In the genomic region with DNA sequence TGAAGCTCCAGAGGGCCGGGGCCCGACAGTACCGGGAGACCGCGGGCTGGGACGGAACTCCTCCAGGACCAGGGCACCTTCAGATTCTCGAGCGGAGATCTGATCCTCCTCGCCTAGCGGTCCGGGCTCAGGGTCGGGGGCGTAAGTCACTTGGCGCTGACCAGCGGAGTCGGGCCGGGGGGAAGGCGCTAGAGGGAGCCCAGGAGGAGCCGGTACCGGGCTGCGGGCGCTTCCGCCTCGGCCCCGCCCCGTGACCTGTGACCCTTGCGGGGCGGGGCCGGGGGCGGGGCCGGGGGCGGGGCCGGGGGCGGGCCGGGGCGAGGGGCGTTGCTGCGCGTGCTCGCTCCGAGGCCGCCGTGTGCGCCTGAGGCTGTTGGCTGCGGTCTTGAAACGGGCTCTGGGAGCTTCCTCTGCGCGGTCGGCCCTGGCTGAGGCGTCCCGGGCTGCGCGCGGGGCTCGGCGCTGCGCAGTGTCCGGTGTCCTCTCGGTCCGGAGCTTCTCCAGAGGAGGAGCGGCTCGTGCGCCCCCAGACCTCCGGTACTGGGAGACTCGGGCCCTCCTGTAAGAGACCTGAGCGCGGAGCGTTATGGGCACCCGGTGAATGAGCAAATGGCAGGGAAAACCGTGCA, we compare ENCODE assay signal across 1 cellular context.
TF ChIP-seq lines count a peak whose summit lies in the region.

Gene ARSA (minus strand): TSS at position 239 of the 629 bp plus-strand sequence. CDS start 373 bp downstream, outside the sequence.

TF ChIP-seq in HepG2, 621 proteins besides CTCF, POLR2A, EP300 and RAD21 (continued from another document and continues in another):
- TF ChIP-seq FOXP4 (CRISPR knock-in tag; IDR thresholded peaks at IDR 0.05) (no peak), HNRNPLL (IDR thresholded peaks at IDR 0.05; ENCODE audit: low read depth, low read length, poor library complexity, severe bottlenecking) (peak; percentile 93), ZSCAN9 (CRISPR knock-in tag; IDR thresholded peaks at IDR 0.05; ENCODE audit: borderline replicate concordance) (no peak), HMGA1 (CRISPR knock-in tag; conservative IDR thresholded peaks at IDR 0.05) (no peak), FOXJ3 (CRISPR knock-in tag; IDR thresholded peaks at IDR 0.05; ENCODE audit: borderline replicate concordance) (no peak), ZNF530 (CRISPR knock-in tag; IDR thresholded peaks at IDR 0.05; ENCODE audit: low read depth) (no peak), ZNF274 (CRISPR knock-in tag; IDR thresholded peaks at IDR 0.05) (peak; percentile 81), ZNF891 (CRISPR knock-in tag; IDR thresholded peaks at IDR 0.05) (no peak), BHLHE40 (IDR thresholded peaks at IDR 0.05; ENCODE audit: low read length) (no peak), HES4 (CRISPR knock-in tag; IDR thresholded peaks at IDR 0.05; ENCODE audit: borderline replicate concordance) (0 out of 2 replicates have a peak, but pooled peaks have one; percentile 7), ZNF775 (CRISPR knock-in tag; IDR thresholded peaks at IDR 0.05; ENCODE audit: borderline replicate concordance) (no peak), LRRFIP1 (CRISPR knock-in tag; conservative IDR thresholded peaks at IDR 0.05) (no peak), ZNF850 (CRISPR knock-in tag; conservative IDR thresholded peaks at IDR 0.05) (no peak), MAFG (CRISPR knock-in tag; IDR thresholded peaks at IDR 0.05) (no peak), STAG1 (CRISPR knock-in tag; IDR thresholded peaks at IDR 0.05) (peak; percentile 60), POLR2G (IDR thresholded peaks at IDR 0.05; ENCODE audit: low read depth, low read length) (peak; percentile 82), KLF16 (CRISPR knock-in tag; IDR thresholded peaks at IDR 0.05) (no peak), ATRX (CRISPR knock-in tag; IDR thresholded peaks at IDR 0.05; ENCODE audit: borderline replicate concordance) (no peak), HDAC2 (CRISPR knock-in tag; IDR thresholded peaks at IDR 0.05) (no peak; the same call in 1 of the 2 replicates), BRCA1 (CRISPR knock-in tag; IDR thresholded peaks at IDR 0.05) (no peak), TRAFD1 (CRISPR knock-in tag; IDR thresholded peaks at IDR 0.05; ENCODE audit: borderline replicate concordance) (no peak), ZBTB2 (CRISPR knock-in tag; IDR thresholded peaks at IDR 0.05; ENCODE audit: low read depth) (peak; percentile 42; the same call in 1 of the 2 replicates), ZNF430 (CRISPR knock-in tag; IDR thresholded peaks at IDR 0.05) (peak; percentile 80), SALL1 (CRISPR knock-in tag; IDR thresholded peaks at IDR 0.05) (peak; percentile 21; the same call in 1 of the 2 replicates), THAP8 (CRISPR knock-in tag; IDR thresholded peaks at IDR 0.05; ENCODE audit: borderline replicate concordance) (no peak), ZNF713 (CRISPR knock-in tag; IDR thresholded peaks at IDR 0.05) (no peak), ZMYM2 (CRISPR knock-in tag; IDR thresholded peaks at IDR 0.05) (no peak), TEAD2 (CRISPR knock-in tag; IDR thresholded peaks at IDR 0.05) (no peak), RBAK (CRISPR knock-in tag; IDR thresholded peaks at IDR 0.05) (no peak), ZNF451 (CRISPR knock-in tag; IDR thresholded peaks at IDR 0.05) (peak; percentile 30; the same call in 1 of the 2 replicates), E2F5 (CRISPR knock-in tag; conservative IDR thresholded peaks at IDR 0.05) (no peak)
- TF ChIP-seq, protein P1, sequence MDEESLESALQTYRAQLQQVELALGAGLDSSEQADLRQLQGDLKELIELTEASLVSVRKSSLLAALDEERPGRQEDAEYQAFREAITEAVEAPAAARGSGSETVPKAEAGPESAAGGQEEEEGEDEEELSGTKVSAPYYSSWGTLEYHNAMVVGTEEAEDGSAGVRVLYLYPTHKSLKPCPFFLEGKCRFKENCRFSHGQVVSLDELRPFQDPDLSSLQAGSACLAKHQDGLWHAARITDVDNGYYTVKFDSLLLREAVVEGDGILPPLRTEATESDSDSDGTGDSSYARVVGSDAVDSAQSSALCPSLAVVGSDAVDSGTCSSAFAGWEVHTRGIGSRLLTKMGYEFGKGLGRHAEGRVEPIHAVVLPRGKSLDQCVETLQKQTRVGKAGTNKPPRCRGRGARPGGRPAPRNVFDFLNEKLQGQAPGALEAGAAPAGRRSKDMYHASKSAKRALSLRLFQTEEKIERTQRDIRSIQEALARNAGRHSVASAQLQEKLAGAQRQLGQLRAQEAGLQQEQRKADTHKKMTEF (CRISPR knock-in tag; IDR thresholded peaks at IDR 0.05) = peak; percentile 31; the same call in 1 of the 2 replicates
- TF ChIP-seq, protein P2, sequence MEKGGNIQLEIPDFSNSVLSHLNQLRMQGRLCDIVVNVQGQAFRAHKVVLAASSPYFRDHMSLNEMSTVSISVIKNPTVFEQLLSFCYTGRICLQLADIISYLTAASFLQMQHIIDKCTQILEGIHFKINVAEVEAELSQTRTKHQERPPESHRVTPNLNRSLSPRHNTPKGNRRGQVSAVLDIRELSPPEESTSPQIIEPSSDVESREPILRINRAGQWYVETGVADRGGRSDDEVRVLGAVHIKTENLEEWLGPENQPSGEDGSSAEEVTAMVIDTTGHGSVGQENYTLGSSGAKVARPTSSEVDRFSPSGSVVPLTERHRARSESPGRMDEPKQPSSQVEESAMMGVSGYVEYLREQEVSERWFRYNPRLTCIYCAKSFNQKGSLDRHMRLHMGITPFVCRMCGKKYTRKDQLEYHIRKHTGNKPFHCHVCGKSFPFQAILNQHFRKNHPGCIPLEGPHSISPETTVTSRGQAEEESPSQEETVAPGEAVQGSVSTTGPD (CRISPR knock-in tag; IDR thresholded peaks at IDR 0.05) = no peak
- TF ChIP-seq, protein P3, sequence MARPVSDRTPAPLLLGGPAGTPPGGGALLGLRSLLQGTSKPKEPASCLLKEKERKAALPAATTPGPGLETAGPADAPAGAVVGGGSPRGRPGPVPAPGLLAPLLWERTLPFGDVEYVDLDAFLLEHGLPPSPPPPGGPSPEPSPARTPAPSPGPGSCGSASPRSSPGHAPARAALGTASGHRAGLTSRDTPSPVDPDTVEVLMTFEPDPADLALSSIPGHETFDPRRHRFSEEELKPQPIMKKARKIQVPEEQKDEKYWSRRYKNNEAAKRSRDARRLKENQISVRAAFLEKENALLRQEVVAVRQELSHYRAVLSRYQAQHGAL (CRISPR knock-in tag; IDR thresholded peaks at IDR 0.05; ENCODE audit: not compliant biosample characterization) = peak; percentile 12
- TF ChIP-seq, protein P4, sequence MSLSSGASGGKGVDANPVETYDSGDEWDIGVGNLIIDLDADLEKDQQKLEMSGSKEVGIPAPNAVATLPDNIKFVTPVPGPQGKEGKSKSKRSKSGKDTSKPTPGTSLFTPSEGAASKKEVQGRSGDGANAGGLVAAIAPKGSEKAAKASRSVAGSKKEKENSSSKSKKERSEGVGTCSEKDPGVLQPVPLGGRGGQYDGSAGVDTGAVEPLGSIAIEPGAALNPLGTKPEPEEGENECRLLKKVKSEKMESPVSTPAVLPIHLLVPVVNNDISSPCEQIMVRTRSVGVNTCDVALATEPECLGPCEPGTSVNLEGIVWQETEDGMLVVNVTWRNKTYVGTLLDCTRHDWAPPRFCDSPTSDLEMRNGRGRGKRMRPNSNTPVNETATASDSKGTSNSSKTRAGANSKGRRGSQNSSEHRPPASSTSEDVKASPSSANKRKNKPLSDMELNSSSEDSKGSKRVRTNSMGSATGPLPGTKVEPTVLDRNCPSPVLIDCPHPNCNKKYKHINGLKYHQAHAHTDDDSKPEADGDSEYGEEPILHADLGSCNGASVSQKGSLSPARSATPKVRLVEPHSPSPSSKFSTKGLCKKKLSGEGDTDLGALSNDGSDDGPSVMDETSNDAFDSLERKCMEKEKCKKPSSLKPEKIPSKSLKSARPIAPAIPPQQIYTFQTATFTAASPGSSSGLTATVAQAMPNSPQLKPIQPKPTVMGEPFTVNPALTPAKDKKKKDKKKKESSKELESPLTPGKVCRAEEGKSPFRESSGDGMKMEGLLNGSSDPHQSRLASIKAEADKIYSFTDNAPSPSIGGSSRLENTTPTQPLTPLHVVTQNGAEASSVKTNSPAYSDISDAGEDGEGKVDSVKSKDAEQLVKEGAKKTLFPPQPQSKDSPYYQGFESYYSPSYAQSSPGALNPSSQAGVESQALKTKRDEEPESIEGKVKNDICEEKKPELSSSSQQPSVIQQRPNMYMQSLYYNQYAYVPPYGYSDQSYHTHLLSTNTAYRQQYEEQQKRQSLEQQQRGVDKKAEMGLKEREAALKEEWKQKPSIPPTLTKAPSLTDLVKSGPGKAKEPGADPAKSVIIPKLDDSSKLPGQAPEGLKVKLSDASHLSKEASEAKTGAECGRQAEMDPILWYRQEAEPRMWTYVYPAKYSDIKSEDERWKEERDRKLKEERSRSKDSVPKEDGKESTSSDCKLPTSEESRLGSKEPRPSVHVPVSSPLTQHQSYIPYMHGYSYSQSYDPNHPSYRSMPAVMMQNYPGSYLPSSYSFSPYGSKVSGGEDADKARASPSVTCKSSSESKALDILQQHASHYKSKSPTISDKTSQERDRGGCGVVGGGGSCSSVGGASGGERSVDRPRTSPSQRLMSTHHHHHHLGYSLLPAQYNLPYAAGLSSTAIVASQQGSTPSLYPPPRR (CRISPR knock-in tag; IDR thresholded peaks at IDR 0.05; ENCODE audit: borderline replicate concordance) = 0 out of 2 replicates have a peak, but pooled peaks have one; percentile 11
- TF ChIP-seq, protein P5, sequence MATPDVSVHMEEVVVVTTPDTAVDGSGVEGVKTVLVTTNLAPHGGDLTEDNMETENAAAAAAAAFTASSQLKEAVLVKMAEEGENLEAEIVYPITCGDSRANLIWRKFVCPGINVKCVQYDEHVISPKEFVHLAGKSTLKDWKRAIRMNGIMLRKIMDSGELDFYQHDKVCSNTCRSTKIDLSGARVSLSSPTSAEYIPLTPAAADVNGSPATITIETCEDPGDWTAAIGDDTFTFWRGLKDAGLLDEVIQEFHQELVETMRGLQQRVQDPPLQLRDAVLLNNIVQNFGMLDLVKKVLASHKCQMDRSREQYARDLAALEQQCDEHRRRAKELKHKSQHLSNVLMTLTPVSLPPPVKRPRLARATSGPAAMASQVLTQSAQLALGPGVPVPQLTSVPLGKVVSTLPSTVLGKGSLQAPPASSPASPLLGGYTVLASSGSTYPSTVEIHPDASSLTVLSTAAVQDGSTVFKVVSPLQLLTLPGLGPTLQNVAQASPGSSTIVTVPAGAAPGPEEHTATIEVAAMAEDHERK (CRISPR knock-in tag; IDR thresholded peaks at IDR 0.05; ENCODE audit: low read depth) = no peak
